Comparison of ENCODE assay signal across 14 cellular contexts in the genomic region with DNA sequence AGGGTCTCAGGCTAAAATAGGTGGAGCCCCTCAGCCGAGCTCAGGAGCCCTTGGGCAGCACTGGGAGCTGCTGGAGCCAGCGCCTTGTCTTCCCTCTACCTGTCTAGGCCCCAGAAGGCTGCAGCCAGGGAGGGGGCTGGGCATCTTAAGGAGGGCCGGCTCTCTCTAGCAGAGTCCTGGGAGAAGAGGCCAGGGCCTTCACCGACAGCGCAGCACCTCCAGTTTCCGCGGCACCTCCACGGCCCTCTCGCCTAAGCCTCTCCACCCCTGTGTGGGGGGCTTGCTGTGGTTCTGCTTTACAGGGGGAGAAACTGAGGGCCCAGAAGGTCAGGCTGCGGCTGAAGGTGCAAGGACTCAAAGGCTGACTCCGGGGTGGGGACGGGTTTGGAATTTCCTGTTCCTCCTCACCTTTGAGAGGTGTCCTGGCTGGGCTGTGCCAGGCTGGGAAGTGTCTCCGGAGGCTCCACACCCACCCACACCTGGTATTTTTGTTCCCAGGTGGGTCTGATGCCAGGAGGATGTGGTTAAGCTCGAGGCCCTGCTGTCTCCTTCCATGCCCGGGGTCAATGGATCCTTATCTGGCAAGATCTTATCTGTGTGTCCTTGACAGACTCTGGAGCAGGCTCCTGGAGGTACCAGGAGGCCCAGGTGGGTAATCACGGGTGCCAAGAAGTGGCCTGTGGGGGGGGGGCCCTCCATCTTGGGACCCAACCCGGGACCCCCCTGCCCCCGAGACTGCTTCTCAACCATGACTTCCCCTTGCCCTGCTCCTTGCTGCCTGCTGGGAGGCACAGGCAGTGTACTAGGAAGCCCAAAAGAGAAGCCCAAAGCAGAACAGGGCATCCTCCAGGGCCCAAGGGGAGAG.
DNase-seq lines count a peak whose midpoint lies in the region; ATAC-seq and TF ChIP-seq lines count a peak whose summit lies in the region.
"Had no signal": no experiment of that assay in that cellular context is flagged by ENCODE, and none has a peak within 500 bp of the region (broad histone marks: within the 10 kb centered on the region; RNA-seq: fewer than 3 reads in every experiment).

No MANE protein-coding gene starts in this region.

- CTCF ChIA-PET in activated CD4-positive, alpha-beta T cell treated with anti-CD3 and anti-CD28 coated beads, Interleukin-2, amount 10 ng/mL, durations not matched to agents 7 days and 5 days (lab: Charles Lee) = interaction anchor here (0.6 kb wide), 1 partner anchor 351 kb away, joined by 3 read pairs; no protein-coding TSS in a partner anchor

- H3K9ac ChIP-seq in neural progenitor cell = no peak overlapping the region

- H3K9me3 Mint-ChIP-seq in CD14-positive monocyte (peaks cover 2 to 12% (median 7%) of the 10 kb centered on the region in 7 donors), glutamatergic neuron (ENCODE audit: unreplicated experiment) (peaks cover 5% of the 10 kb centered on the region), neural progenitor cell (no peaks in the 10 kb centered on the region)
- no peaks in the 10 kb centered on the region for H3K9me3 Mint-ChIP-seq in activated CD4-positive, alpha-beta T cell treated with anti-CD3 and anti-CD28 coated beads, Interleukin-2, amount 10 ng/mL, durations not matched to agents 7 days and 5 days
- H3K9me3 Mint-ChIP-seq: activated CD8-positive, alpha-beta T cell treated with anti-CD3 and anti-CD28 coated beads for 36 hours; neural crest cell had no signal

- H3K27ac ChIP-seq in Peyer's patch (peak overlapping the region in 1 of 4 donors; percentile 47), neural progenitor cell (no peak overlapping the region)

- intact Hi-C loops in CD14-positive monocyte (cut with micrococcal nuclease) = loop anchor here in 1 of 2 donors (2.0 kb wide), 1 partner anchor 282 kb away; no protein-coding TSS in a partner anchor
- intact Hi-C loops in posterior vena cava (cut with DNase I) = loop anchor here in 1 of 2 donors (5.0 kb wide), 1 partner anchor 1062 kb away; no protein-coding TSS in a partner anchor

- H3K79me2 ChIP-seq in neural progenitor cell (ENCODE audit: low read depth) = no peaks in the 10 kb centered on the region

- peak; percentile 44 for DNase-seq in CD14-positive monocyte (ENCODE audit: low spot score)
- peak in 2 of 3 donors; percentile 61 to 65 for DNase-seq in Peyer's patch
- peak; percentile 14 for DNase-seq in glutamatergic neuron
- DNase-seq in posterior vena cava (ENCODE audit: low spot score) = peak; percentile 77
- no peak for DNase-seq in activated CD4-positive, alpha-beta T cell treated with anti-CD3 and anti-CD28 coated beads, Interleukin-2, amount 10 ng/mL, durations not matched to agents 7 days and 5 days
- DNase-seq in neural progenitor cell (ENCODE audit: low spot score) = no peak
- DNase-seq: activated gamma-delta T cell treated with Interleukin-2 at 50 U/mL for 16 hours; central memory CD4-positive, alpha-beta T cell; T1000 had no signal

- no peak overlapping the region for H3K4me2 ChIP-seq in neural progenitor cell

- H3K27me3 ChIP-seq in Peyer's patch (no peaks in the 10 kb centered on the region), neural progenitor cell (peaks cover 39% of the 10 kb centered on the region)
- H3K27me3 ChIP-seq: MG63 had no signal

- TF ChIP-seq CTCF in CD14-positive monocyte (IDR thresholded peaks at IDR 0.05) (no peak), Peyer's patch (IDR thresholded peaks at IDR 0.05) (no peak), glutamatergic neuron (IDR thresholded peaks at IDR 0.05; ENCODE audit: partially characterized antibody, unreplicated experiment) (no peak), neural progenitor cell (IDR thresholded peaks at IDR 0.05) (no peak)

- H3K36me3 ChIP-seq in Peyer's patch (no peaks in the 10 kb centered on the region), neural progenitor cell (no peaks in the 10 kb centered on the region)
- H3K36me3 ChIP-seq: MG63 had no signal

- no peak for TF ChIP-seq POLR2A in Peyer's patch (IDR thresholded peaks at IDR 0.05)

- H4K20me1 ChIP-seq in neural progenitor cell (ENCODE audit: low read depth) = no peaks in the 10 kb centered on the region

- no peak for ATAC-seq in GM21515 (IDR thresholded peaks at IDR 0.05; ENCODE audit: unreplicated experiment)
- ATAC-seq in GM21526 (IDR thresholded peaks at IDR 0.05; ENCODE audit: low FRiP score, unreplicated experiment) = no peak
- ATAC-seq: activated CD8-positive, alpha-beta T cell treated with anti-CD3 and anti-CD28 coated beads for 36 hours had no signal

- H3F3A ChIP-seq in neural progenitor cell (ENCODE audit: low read depth) = no peaks in the 10 kb centered on the region

- H3K4me1 Mint-ChIP-seq in CD14-positive monocyte = no peaks in the 10 kb centered on the region
- H3K4me1 Mint-ChIP-seq in glutamatergic neuron (ENCODE audit: low read depth, unreplicated experiment) = no peaks in the 10 kb centered on the region
- no peaks in the 10 kb centered on the region for H3K4me1 Mint-ChIP-seq in activated CD4-positive, alpha-beta T cell treated with anti-CD3 and anti-CD28 coated beads, Interleukin-2, amount 10 ng/mL, durations not matched to agents 7 days and 5 days
- H3K4me1 Mint-ChIP-seq in neural progenitor cell = peaks cover 2% of the 10 kb centered on the region

- no peak overlapping the region for H2AFZ ChIP-seq in neural progenitor cell (replicated peaks)

- no peak overlapping the region for H3K4me3 ChIP-seq in Peyer's patch
- no peak overlapping the region for H3K4me3 ChIP-seq in neural progenitor cell
- H3K4me3 ChIP-seq: MG63 had no signal

- POLR2A ChIA-PET in activated CD4-positive, alpha-beta T cell treated with anti-CD3 and anti-CD28 coated beads, Interleukin-2, amount 10 ng/mL, durations not matched to agents 7 days and 5 days (lab: Charles Lee) = no interaction called here

- H3K27ac Mint-ChIP-seq in CD14-positive monocyte = no peak overlapping the region
- H3K27ac Mint-ChIP-seq in glutamatergic neuron (ENCODE audit: unreplicated experiment) = no peak overlapping the region
- no peak overlapping the region for H3K27ac Mint-ChIP-seq in activated CD4-positive, alpha-beta T cell treated with anti-CD3 and anti-CD28 coated beads, Interleukin-2, amount 10 ng/mL, durations not matched to agents 7 days and 5 days
- no peak overlapping the region for H3K27ac Mint-ChIP-seq in neural progenitor cell
- H3K27ac Mint-ChIP-seq: activated CD8-positive, alpha-beta T cell treated with anti-CD3 and anti-CD28 coated beads for 36 hours had no signal

- H3K9me3 ChIP-seq in Peyer's patch (peaks cover 0 to 4% (median 0%) of the 10 kb centered on the region in 4 donors), neural progenitor cell (ENCODE audit: low read depth) (no peaks in the 10 kb centered on the region)
- H3K9me3 ChIP-seq: MG63 had no signal

- peaks cover 14 to 31% (median 30%) of the 10 kb centered on the region in 3 donors for H3K27me3 Mint-ChIP-seq in CD14-positive monocyte (ENCODE audit: low read depth in 3 of 3)
- H3K27me3 Mint-ChIP-seq in glutamatergic neuron (ENCODE audit: unreplicated experiment) = peaks cover 10% of the 10 kb centered on the region
- no peaks in the 10 kb centered on the region for H3K27me3 Mint-ChIP-seq in activated CD4-positive, alpha-beta T cell treated with anti-CD3 and anti-CD28 coated beads, Interleukin-2, amount 10 ng/mL, durations not matched to agents 7 days and 5 days
- peaks cover 26% of the 10 kb centered on the region for H3K27me3 Mint-ChIP-seq in neural progenitor cell (ENCODE audit: insufficient read depth, low read depth)

- H3K4me1 ChIP-seq in Peyer's patch (peaks cover 0 to 39% (median 3%) of the 10 kb centered on the region in 4 donors), neural progenitor cell (peaks cover 3% of the 10 kb centered on the region)

- H3K36me3 Mint-ChIP-seq in CD14-positive monocyte = no peaks in the 10 kb centered on the region
- no peaks in the 10 kb centered on the region for H3K36me3 Mint-ChIP-seq in glutamatergic neuron (ENCODE audit: unreplicated experiment)
- H3K36me3 Mint-ChIP-seq in activated CD4-positive, alpha-beta T cell treated with anti-CD3 and anti-CD28 coated beads, Interleukin-2, amount 10 ng/mL, durations not matched to agents 7 days and 5 days (ENCODE audit: low read depth) = no peaks in the 10 kb centered on the region
- no peaks in the 10 kb centered on the region for H3K36me3 Mint-ChIP-seq in neural progenitor cell

- peak overlapping the region in 1 of 2 donors; percentile 52 for H3K4me3 Mint-ChIP-seq in CD14-positive monocyte
- H3K4me3 Mint-ChIP-seq in glutamatergic neuron (ENCODE audit: unreplicated experiment) = no peak overlapping the region
- no peak overlapping the region for H3K4me3 Mint-ChIP-seq in activated CD4-positive, alpha-beta T cell treated with anti-CD3 and anti-CD28 coated beads, Interleukin-2, amount 10 ng/mL, durations not matched to agents 7 days and 5 days
- H3K4me3 Mint-ChIP-seq in neural progenitor cell = no peak overlapping the region
- H3K4me3 Mint-ChIP-seq: activated CD8-positive, alpha-beta T cell treated with anti-CD3 and anti-CD28 coated beads for 36 hours; neural crest cell had no signal

Comparison
In these comparisons a context has a peak if more than half of its experiments do, and no peak if none do; other contexts are left out.
1. DNase-seq: peak in CD14-positive monocyte (single experiment), Peyer's patch (2 of 3), glutamatergic neuron (single experiment) and posterior vena cava (single experiment); none in activated CD4-positive, alpha-beta T cell treated with anti-CD3 and anti-CD28 coated beads, Interleukin-2, amount 10 ng/mL, durations not matched to agents 7 days and 5 days (single experiment) and neural progenitor cell (single experiment).